Comparison of ENCODE assay signal across 15 cellular contexts in genomic region chr7:151873402-151873965, GRCh38.
"Had no signal": no experiment of that assay in that cellular context is flagged by ENCODE, and none has a peak within 500 bp of the region (broad histone marks: within the 10 kb centered on the region; RNA-seq: fewer than 3 reads in every experiment).

No MANE protein-coding gene starts in this region.

- H3K9me3 ChIP-seq: breast epithelium, sigmoid colon, stomach, vagina had no signal

- H3K27ac Mint-ChIP-seq: activated CD8-positive, alpha-beta memory T cell treated with anti-CD3 and anti-CD28 coated beads, Interleukin-2, amount 10 ng/mL, durations not matched to agents 7 days and 5 days; activated naive CD4-positive, alpha-beta T cell treated with anti-CD3 and anti-CD28 coated beads, Interleukin-2, amount 50 U/mL, for 72 hours; activated T-cell treated with anti-CD3 and anti-CD28 coated beads, Interleukin-2, amount 50 U/mL, for 24 hours; progenitor cell of endocrine pancreas had no signal

- DNase-seq: activated CD4-positive, alpha-beta T cell treated with anti-CD3 and anti-CD28 coated beads, Interleukin-2, amount 50 U/mL, for 48 hours; activated CD8-positive, alpha-beta memory T cell treated with anti-CD3 and anti-CD28 coated beads, Interleukin-2, amount 10 ng/mL, durations not matched to agents 7 days and 5 days; activated effector memory CD4-positive, alpha-beta T cell treated with anti-CD3 and anti-CD28 coated beads, Interleukin-2, amount 50 U/mL, for 16 hours; activated T-cell treated with anti-CD3 and anti-CD28 coated beads, Interleukin-2, amount 50 U/mL, for 24 hours; foreskin melanocyte; head of caudate nucleus; islet precursor cell; naive B cell; sigmoid colon; stimulated activated CD4-positive, alpha-beta T cell treated with anti-CD3 and anti-CD28 coated beads, Interleukin-4, amount 100 ng/mL, for 4 hours; stomach had no signal

- H3K4me3 ChIP-seq: breast epithelium, sigmoid colon, stomach, vagina had no signal

- H3K27ac ChIP-seq: sigmoid colon, vagina had no signal

- H3K9me3 Mint-ChIP-seq: activated naive CD4-positive, alpha-beta T cell treated with anti-CD3 and anti-CD28 coated beads, Interleukin-2, amount 50 U/mL, for 72 hours; activated T-cell treated with anti-CD3 and anti-CD28 coated beads, Interleukin-2, amount 50 U/mL, for 24 hours; naive B cell had no signal

- H3K27me3 Mint-ChIP-seq: activated T-cell treated with anti-CD3 and anti-CD28 coated beads, Interleukin-2, amount 50 U/mL, for 24 hours; naive B cell had no signal

- H3K27me3 ChIP-seq: breast epithelium, stomach, vagina had no signal

- H3K4me3 Mint-ChIP-seq: activated CD8-positive, alpha-beta memory T cell treated with anti-CD3 and anti-CD28 coated beads, Interleukin-2, amount 10 ng/mL, durations not matched to agents 7 days and 5 days; activated T-cell treated with anti-CD3 and anti-CD28 coated beads, Interleukin-2, amount 50 U/mL, for 24 hours; naive B cell had no signal

- H3K36me3 Mint-ChIP-seq: activated CD8-positive, alpha-beta memory T cell treated with anti-CD3 and anti-CD28 coated beads, Interleukin-2, amount 10 ng/mL, durations not matched to agents 7 days and 5 days; naive B cell had no signal

- ATAC-seq: activated CD8-positive, alpha-beta memory T cell treated with anti-CD3 and anti-CD28 coated beads, Interleukin-2, amount 10 ng/mL, durations not matched to agents 7 days and 5 days; activated naive CD4-positive, alpha-beta T cell treated with anti-CD3 and anti-CD28 coated beads, Interleukin-2, amount 50 U/mL, for 72 hours had no signal

- H3K36me3 ChIP-seq: breast epithelium, sigmoid colon, stomach, vagina had no signal
